In the genomic region with DNA sequence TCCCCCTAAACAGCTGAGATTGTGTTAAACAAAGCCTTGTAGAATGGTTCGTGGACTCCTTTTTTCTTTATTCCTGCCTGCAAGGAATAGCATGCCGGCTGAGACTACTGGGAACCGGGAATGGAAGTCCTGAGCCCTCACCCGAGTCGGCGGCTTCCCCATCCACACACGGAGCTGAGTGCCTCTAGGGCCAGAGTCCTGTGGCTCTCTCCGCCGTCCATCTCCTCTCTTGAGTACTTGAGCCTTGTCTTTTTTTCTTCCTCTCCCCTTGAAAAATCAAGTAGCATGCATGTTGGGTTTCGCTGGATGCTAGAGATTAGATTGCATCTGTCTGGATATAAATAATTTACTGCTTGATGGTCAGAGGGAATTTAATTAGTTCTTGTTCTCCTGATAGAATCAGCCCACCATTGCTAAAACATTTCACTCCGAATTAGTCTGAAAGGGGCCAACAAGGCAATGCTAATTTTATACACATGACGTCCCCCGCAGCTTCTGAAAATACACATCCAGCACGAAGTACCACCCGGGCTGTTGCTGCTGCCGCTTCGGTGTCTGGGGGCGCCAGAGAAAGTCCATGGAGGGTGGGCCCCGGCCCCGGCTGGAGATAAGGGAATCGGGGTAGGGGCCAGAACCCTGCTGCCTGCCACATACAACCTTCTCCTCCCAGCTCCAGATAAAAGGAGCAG, we compare ENCODE assay signal across 18 cellular contexts. TPM values are rescaled to one million over a fixed set of nuclear protein-coding genes. Genes with fewer than 3 reads are reported as not detected.
DNase-seq lines count a peak whose midpoint lies in the region; ATAC-seq and TF ChIP-seq lines count a peak whose summit lies in the region.
"Had no signal": no experiment of that assay in that cellular context is flagged by ENCODE, and none has a peak within 500 bp of the region (broad histone marks: within the 10 kb centered on the region; RNA-seq: fewer than 3 reads in every experiment).

No MANE protein-coding gene starts in this region.

- CTCF ChIA-PET in SK-N-SH (lab: Yijun Ruan, JAX), result interaction anchor here (0.7 to 4.5 kb wide), 11 partner anchors 14 to 283 kb away, joined by 3 to 23 read pairs (median 3); no protein-coding TSS in a partner anchor

- H3K36me3 Mint-ChIP-seq in naive thymus-derived CD8-positive, alpha-beta T cell, result no peaks in the 10 kb centered on the region
- H3K36me3 Mint-ChIP-seq: IgD-negative memory B cell had no signal

- 0 out of 2 replicates have a peak, but pooled peaks have one; percentile 10 for TF ChIP-seq RAD21 in SK-N-SH (IDR thresholded peaks at IDR 0.05; ENCODE audit: low read length)

- peaks cover 20 to 53% (median 38%) of the 10 kb centered on the region in 5 donors for H3K27me3 Mint-ChIP-seq in naive thymus-derived CD8-positive, alpha-beta T cell

- H3K4me3 ChIP-seq in SK-N-SH (ENCODE audit: low read depth in 2 of 2, low read length in 1 of 2) (no peak overlapping the region), thyroid gland (replicated peaks in 1 of 3) (no peak overlapping the region)
- H3K4me3 ChIP-seq: HAP-1 had no signal

- H3K4me3 Mint-ChIP-seq in naive thymus-derived CD8-positive, alpha-beta T cell, result no peak overlapping the region
- H3K4me3 Mint-ChIP-seq: CD8-positive, alpha-beta memory T cell; IgD-negative memory B cell had no signal

- no peak for TF ChIP-seq POLR2A in thyroid gland (IDR thresholded peaks at IDR 0.05)

- H3K36me3 ChIP-seq in SK-N-SH (replicated peaks in 1 of 2; ENCODE audit: control insufficient read depth in 1 of 2, insufficient read depth in 2 of 2, low read length in 1 of 2) (no peaks in the 10 kb centered on the region), thyroid gland (no peaks in the 10 kb centered on the region)
- H3K36me3 ChIP-seq: BE2C, HAP-1 had no signal

- no peak overlapping the region for H3K9ac ChIP-seq in SK-N-SH

- no peak for ATAC-seq in naive thymus-derived CD8-positive, alpha-beta T cell
- ATAC-seq in GM19463 (IDR thresholded peaks at IDR 0.05; ENCODE audit: unreplicated experiment), result no peak
- ATAC-seq: Right ventricle myocardium inferior had no signal

- no peak overlapping the region for H3K4me2 ChIP-seq in SK-N-SH

- POLR2A ChIA-PET in SK-N-SH (lab: Yijun Ruan, JAX), result interaction anchor here (1.3 kb wide), 1 partner anchor 21 kb away, joined by 3 read pairs; no protein-coding TSS in a partner anchor
- POLR2A ChIA-PET in naive thymus-derived CD8-positive, alpha-beta T cell (lab: Charles Lee), result no interaction called here

- H3F3A ChIP-seq in SK-N-SH (replicated peaks; ENCODE audit: insufficient read depth), result no peaks in the 10 kb centered on the region

- no peak overlapping the region for H2AFZ ChIP-seq in SK-N-SH (ENCODE audit: low read depth)

- no peaks in the 10 kb centered on the region for H3K4me1 Mint-ChIP-seq in naive thymus-derived CD8-positive, alpha-beta T cell
- H3K4me1 Mint-ChIP-seq: IgD-negative memory B cell had no signal

- no peaks in the 10 kb centered on the region for H3K9me2 ChIP-seq in SK-N-SH

- WGBS in SK-N-SH (ENCODE audit: low lambda C conversion rate), result 15% methylated on average over 21 of the region's 21 CpGs
- WGBS in thyroid gland, 2 donors, result 11 to 17% methylated on average over 20 to 21 of the region's 21 CpGs

- no peaks in the 10 kb centered on the region for H4K20me1 ChIP-seq in SK-N-SH (ENCODE audit: insufficient read depth)

- H3K9me3 Mint-ChIP-seq in naive thymus-derived CD8-positive, alpha-beta T cell, result peaks cover 0 to 4% (median 0%) of the 10 kb centered on the region in 9 donors
- H3K9me3 Mint-ChIP-seq: CD8-positive, alpha-beta memory T cell had no signal

- in situ Hi-C loops in G401 (cut with HindIII; ENCODE audit: low sequenced_read_pairs), result no loop called here

- no peaks in the 10 kb centered on the region for H3K79me2 ChIP-seq in SK-N-SH (ENCODE audit: insufficient read depth)

- TF ChIP-seq EP300 in SK-N-SH (IDR thresholded peaks at IDR 0.05; ENCODE audit: borderline replicate concordance in 1 of 2, low read depth in 1 of 2, low read length in 1 of 2), result peak in 1 of 2 experiments; percentile 74; a peak in 2 of 4 replicates

- H3K27me3 ChIP-seq in SK-N-SH (ENCODE audit: insufficient read depth) (peaks cover 17% of the 10 kb centered on the region; the same call in 1 of the 2 replicates), thyroid gland (no peaks in the 10 kb centered on the region)

- H3K9me3 ChIP-seq in SK-N-SH (no peaks in the 10 kb centered on the region), thyroid gland (no peaks in the 10 kb centered on the region)
- H3K9me3 ChIP-seq: BE2C, HAP-1 had no signal

- no peak overlapping the region for H3K27ac ChIP-seq in SK-N-SH (ENCODE audit: low read depth in 2 of 2, low read length in 1 of 2)
- no peak overlapping the region for H3K27ac ChIP-seq in thyroid gland

- intact Hi-C loops in thyroid gland (cut with DNase I), result no loop called here

- TF ChIP-seq CTCF in SK-N-SH (IDR thresholded peaks at IDR 0.05) (no peak), thyroid gland (IDR thresholded peaks at IDR 0.05) (no peak)

- DNase-seq in G401 (ENCODE audit: low spot score), result peak; percentile 71
- peak; percentile 67 for DNase-seq in SK-N-SH
- peak; percentile 64 for DNase-seq in left kidney (ENCODE audit: low read depth, low spot score)
- peak; percentile 20 to 25 for DNase-seq in thyroid gland
- no peak for DNase-seq in NCI-H82 treated with DMSO at 0.1 percent for 48 hours (lab: John Stamatoyannopoulos, UW; ENCODE audit: unreplicated experiment)
- DNase-seq in naive thymus-derived CD8-positive, alpha-beta T cell, result no peak
- DNase-seq: BE2C, NCI-H1436, NCI-H2029 treated with DMSO at 0.1 percent for 48 hours, NCI-H226 had no signal

- no peak overlapping the region for H3K27ac Mint-ChIP-seq in naive thymus-derived CD8-positive, alpha-beta T cell
- H3K27ac Mint-ChIP-seq: CD8-positive, alpha-beta memory T cell; IgD-negative memory B cell had no signal

- H3K4me1 ChIP-seq in SK-N-SH (ENCODE audit: control insufficient read depth in 1 of 2, insufficient read depth in 2 of 2, low read depth in 1 of 2, low read length in 1 of 2), result peaks cover 0 to 17% of the 10 kb centered on the region in 2 experiments; a peak in 1 of 4 replicates
- H3K4me1 ChIP-seq in thyroid gland, result no peaks in the 10 kb centered on the region
- H3K4me1 ChIP-seq: BE2C, HAP-1 had no signal

TF ChIP-seq in SK-N-SH, 30 proteins besides CTCF, POLR2A, EP300 and RAD21 (continues in another document):
- TF ChIP-seq YY1 (IDR thresholded peaks at IDR 0.05; ENCODE audit: low read depth) (no peak), FOXJ3 (CRISPR knock-in tag; IDR thresholded peaks at IDR 0.05) (0 out of 2 replicates have a peak, but pooled peaks have one; percentile 44), RCOR1 (IDR thresholded peaks at IDR 0.05; ENCODE audit: low read length) (peak; percentile 85)
- TF ChIP-seq, protein P1, sequence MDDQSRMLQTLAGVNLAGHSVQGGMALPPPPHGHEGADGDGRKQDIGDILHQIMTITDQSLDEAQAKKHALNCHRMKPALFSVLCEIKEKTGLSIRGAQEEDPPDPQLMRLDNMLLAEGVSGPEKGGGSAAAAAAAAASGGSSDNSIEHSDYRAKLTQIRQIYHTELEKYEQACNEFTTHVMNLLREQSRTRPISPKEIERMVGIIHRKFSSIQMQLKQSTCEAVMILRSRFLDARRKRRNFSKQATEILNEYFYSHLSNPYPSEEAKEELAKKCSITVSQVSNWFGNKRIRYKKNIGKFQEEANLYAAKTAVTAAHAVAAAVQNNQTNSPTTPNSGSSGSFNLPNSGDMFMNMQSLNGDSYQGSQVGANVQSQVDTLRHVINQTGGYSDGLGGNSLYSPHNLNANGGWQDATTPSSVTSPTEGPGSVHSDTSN (IDR thresholded peaks at IDR 0.05), result no peak
- TF ChIP-seq, protein P2, sequence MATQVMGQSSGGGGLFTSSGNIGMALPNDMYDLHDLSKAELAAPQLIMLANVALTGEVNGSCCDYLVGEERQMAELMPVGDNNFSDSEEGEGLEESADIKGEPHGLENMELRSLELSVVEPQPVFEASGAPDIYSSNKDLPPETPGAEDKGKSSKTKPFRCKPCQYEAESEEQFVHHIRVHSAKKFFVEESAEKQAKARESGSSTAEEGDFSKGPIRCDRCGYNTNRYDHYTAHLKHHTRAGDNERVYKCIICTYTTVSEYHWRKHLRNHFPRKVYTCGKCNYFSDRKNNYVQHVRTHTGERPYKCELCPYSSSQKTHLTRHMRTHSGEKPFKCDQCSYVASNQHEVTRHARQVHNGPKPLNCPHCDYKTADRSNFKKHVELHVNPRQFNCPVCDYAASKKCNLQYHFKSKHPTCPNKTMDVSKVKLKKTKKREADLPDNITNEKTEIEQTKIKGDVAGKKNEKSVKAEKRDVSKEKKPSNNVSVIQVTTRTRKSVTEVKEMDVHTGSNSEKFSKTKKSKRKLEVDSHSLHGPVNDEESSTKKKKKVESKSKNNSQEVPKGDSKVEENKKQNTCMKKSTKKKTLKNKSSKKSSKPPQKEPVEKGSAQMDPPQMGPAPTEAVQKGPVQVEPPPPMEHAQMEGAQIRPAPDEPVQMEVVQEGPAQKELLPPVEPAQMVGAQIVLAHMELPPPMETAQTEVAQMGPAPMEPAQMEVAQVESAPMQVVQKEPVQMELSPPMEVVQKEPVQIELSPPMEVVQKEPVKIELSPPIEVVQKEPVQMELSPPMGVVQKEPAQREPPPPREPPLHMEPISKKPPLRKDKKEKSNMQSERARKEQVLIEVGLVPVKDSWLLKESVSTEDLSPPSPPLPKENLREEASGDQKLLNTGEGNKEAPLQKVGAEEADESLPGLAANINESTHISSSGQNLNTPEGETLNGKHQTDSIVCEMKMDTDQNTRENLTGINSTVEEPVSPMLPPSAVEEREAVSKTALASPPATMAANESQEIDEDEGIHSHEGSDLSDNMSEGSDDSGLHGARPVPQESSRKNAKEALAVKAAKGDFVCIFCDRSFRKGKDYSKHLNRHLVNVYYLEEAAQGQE (IDR thresholded peaks at IDR 0.05; ENCODE audit: low read depth, low read length), result no peak
- TF ChIP-seq, protein P3, sequence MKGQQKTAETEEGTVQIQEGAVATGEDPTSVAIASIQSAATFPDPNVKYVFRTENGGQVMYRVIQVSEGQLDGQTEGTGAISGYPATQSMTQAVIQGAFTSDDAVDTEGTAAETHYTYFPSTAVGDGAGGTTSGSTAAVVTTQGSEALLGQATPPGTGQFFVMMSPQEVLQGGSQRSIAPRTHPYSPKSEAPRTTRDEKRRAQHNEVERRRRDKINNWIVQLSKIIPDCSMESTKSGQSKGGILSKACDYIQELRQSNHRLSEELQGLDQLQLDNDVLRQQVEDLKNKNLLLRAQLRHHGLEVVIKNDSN (IDR thresholded peaks at IDR 0.05; ENCODE audit: borderline replicate concordance, low read depth), result no peak

RNA-seq across cellular contexts. Expression of a gene that starts 48.6 kb away (rescaled TPM):
- not detected in 2 replicates for total RNA-seq in G401 (2014; rRNA removed; shearing (Covaris generic))
- not detected in 2 replicates for polyA plus RNA-seq in SK-N-SH (2012; rRNA removed)
- 0.04 TPM in 1 of 2 replicates, not detected in the other for polyA plus RNA-seq in SK-N-SH (2012; cell fraction: cytosol; rRNA removed)
- 0.04 and 0.12 TPM in 2 replicates for polyA plus RNA-seq in SK-N-SH (2012; cell fraction: nucleus; rRNA removed)
- total RNA-seq in thyroid gland, result not detected
- not detected for total RNA-seq in naive thymus-derived CD8-positive, alpha-beta T cell
- polyA plus RNA-seq in naive thymus-derived CD8-positive, alpha-beta T cell, result not detected
- total RNA-seq: CD8-positive, alpha-beta memory T cell; HT-29; LHCN-M2; Right ventricle myocardium inferior had no signal
- polyA plus RNA-seq: AG04450; CD8-positive, alpha-beta memory T cell; IgD-negative memory B cell had no signal

Comparison
In these comparisons a context has a peak if more than half of its experiments do, and no peak if none do; other contexts are left out.
1. DNase-seq: peak in G401 (single experiment), SK-N-SH (single experiment), left kidney (single experiment) and thyroid gland (2 of 2); none in NCI-H82 treated with DMSO at 0.1 percent for 48 hours (single experiment) and naive thymus-derived CD8-positive, alpha-beta T cell (0 of 10).